Comparison of ENCODE assay signal across 8 cellular contexts in the genomic region with DNA sequence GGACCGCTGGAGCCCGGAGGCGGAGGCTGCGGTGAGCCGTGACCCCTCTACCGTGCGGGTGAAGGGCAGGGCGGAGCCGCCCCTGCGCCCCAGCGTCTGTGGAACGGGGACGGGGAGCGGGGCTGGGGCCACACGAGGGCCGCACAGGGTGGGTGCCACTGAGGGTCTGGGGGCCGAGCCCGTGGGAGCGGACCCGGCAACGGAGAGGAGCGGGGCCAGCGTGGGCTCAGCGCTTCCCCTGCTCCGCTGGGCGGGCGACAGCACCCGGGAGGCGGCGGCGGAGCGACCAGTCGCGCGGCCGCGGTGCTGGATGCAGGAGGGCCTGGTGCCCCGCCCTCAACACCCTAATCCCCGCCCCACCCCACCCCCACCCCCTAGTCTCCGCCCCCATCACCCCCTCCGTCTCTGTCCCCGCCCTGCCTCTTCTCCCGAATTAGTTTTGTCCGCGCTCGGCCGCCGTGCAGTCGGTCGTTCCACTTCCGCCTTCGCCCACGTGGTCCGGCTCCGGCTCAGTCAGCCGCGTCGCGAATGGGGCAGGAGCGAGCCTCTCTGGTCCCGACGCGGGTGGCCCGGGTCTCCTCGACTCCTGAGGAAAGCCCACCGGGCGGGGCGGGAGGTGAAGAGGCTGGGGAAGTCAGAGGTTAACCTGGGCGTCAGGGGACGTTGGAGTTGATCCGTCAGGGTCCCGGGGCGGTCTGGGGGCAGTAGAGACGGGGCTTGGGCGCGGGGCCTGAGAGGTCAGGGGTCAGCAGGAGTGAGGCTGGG. TPM values are rescaled to one million over a fixed set of nuclear protein-coding genes. Genes with fewer than 3 reads are reported as not detected.
DNase-seq lines count a peak whose midpoint lies in the region; ATAC-seq and TF ChIP-seq lines count a peak whose summit lies in the region.

Gene PUS1, plus strand, starts transcription at position 512 of the 765 bp plus-strand sequence. CDS start 447 bp downstream, outside the sequence.

- H3K4me1 Mint-ChIP-seq in GM23338: peaks cover 16% of the 10 kb centered on the region
- H3K4me1 Mint-ChIP-seq in activated T-helper 17 cell treated with anti-CD3 and anti-CD28 coated beads, Interleukin-2, amount 50 U/mL, for 72 hours: peaks cover 10% of the 10 kb centered on the region
- peaks cover 9 to 26% of the 10 kb centered on the region in 2 donors for H3K4me1 Mint-ChIP-seq in natural killer cell

- H3K9me3 Mint-ChIP-seq in GM23338 (peaks cover 16% of the 10 kb centered on the region), natural killer cell (no peaks in the 10 kb centered on the region)
- no peaks in the 10 kb centered on the region for H3K9me3 Mint-ChIP-seq in activated T-helper 17 cell treated with anti-CD3 and anti-CD28 coated beads, Interleukin-2, amount 50 U/mL, for 72 hours

- H3K36me3 Mint-ChIP-seq in GM23338 (ENCODE audit: low read depth) (peaks cover 44% of the 10 kb centered on the region), natural killer cell (no peaks in the 10 kb centered on the region)
- H3K36me3 Mint-ChIP-seq in activated T-helper 17 cell treated with anti-CD3 and anti-CD28 coated beads, Interleukin-2, amount 50 U/mL, for 72 hours (ENCODE audit: low read depth): peaks cover 45% of the 10 kb centered on the region

- DNase-seq in GM23338 (ENCODE audit: low spot score) (peak; percentile 96), LHCN-M2 (ENCODE audit: low read depth) (peak; percentile 92), RWPE1 (ENCODE audit: low spot score) (peak; percentile 98), fibroblast of mammary gland (ENCODE audit: low read depth) (peak; percentile 91), natural killer cell (peak; percentile 90)
- peak; percentile 88 to 94 (median 91) for DNase-seq in stimulated activated naive CD4-positive, alpha-beta T cell (lab: John Stamatoyannopoulos, UW)

- peak within 1 kb of the TSS; percentile 41 for H3K27ac ChIP-seq in DOHH2 (ENCODE audit: low read depth, low read length)
- H3K27ac ChIP-seq in GM23338 (ENCODE audit: low read depth): peak within 1 kb of the TSS; percentile 79; the same call in 1 of the 2 replicates
- peak within 1 kb of the TSS; percentile 79 for H3K27ac ChIP-seq in RWPE1

- CTCF ChIA-PET in RWPE1 (lab: Yijun Ruan, JAX): interaction anchor here (0.6 to 0.9 kb wide), 4 partner anchors 16 to 435 kb away, joined by 3 to 8 read pairs (median 4); no protein-coding TSS in a partner anchor

- H3K27me3 Mint-ChIP-seq in GM23338 (ENCODE audit: insufficient read depth, low read depth, poor library complexity) (peaks cover 18% of the 10 kb centered on the region), natural killer cell (ENCODE audit: low read depth in 2 of 2) (no peaks in the 10 kb centered on the region)
- no peaks in the 10 kb centered on the region for H3K27me3 Mint-ChIP-seq in activated T-helper 17 cell treated with anti-CD3 and anti-CD28 coated beads, Interleukin-2, amount 50 U/mL, for 72 hours

- H3K36me3 ChIP-seq in DOHH2 (ENCODE audit: control insufficient read depth, low read length) (peaks cover 39% of the 10 kb centered on the region), GM23338 (ENCODE audit: insufficient read depth) (peaks cover 27% of the 10 kb centered on the region)

- H3F3A ChIP-seq in DOHH2 (ENCODE audit: control insufficient read depth, insufficient read depth): peaks cover 11% of the 10 kb centered on the region
- 0 out of 2 replicates have a peak, but pooled peaks cover 13% of the 10 kb centered on the region for H3F3A ChIP-seq in GM23338 (replicated peaks; ENCODE audit: low read depth)

- H3K27me3 ChIP-seq in DOHH2 (ENCODE audit: control insufficient read depth, low read length) (peaks cover 17% of the 10 kb centered on the region), GM23338 (ENCODE audit: insufficient read depth) (no peaks in the 10 kb centered on the region)

- no peaks in the 10 kb centered on the region for H3K9me3 ChIP-seq in DOHH2 (ENCODE audit: control insufficient read depth, insufficient read depth, low read length)

- H3K27ac Mint-ChIP-seq in GM23338: peak within 1 kb of the TSS; percentile 98
- H3K27ac Mint-ChIP-seq in activated T-helper 17 cell treated with anti-CD3 and anti-CD28 coated beads, Interleukin-2, amount 50 U/mL, for 72 hours: peak within 1 kb of the TSS; percentile 87
- H3K27ac Mint-ChIP-seq in natural killer cell: peak within 1 kb of the TSS; percentile 83 to 95

- H2AFZ ChIP-seq in GM23338: peak within 1 kb of the TSS; percentile 92

- TF ChIP-seq CTCF in DOHH2 (IDR thresholded peaks at IDR 0.05; ENCODE audit: low read depth, low read length, poor library complexity, severe bottlenecking) (no peak), GM23338 (conservative IDR thresholded peaks at IDR 0.05; ENCODE audit: low read depth in 2 of 2) (no peak), RWPE1 (conservative IDR thresholded peaks at IDR 0.05; ENCODE audit: low read depth) (no peak), fibroblast of mammary gland (conservative IDR thresholded peaks at IDR 0.05; ENCODE audit: control insufficient read depth, insufficient read depth, low read depth, low read length) (no peak), natural killer cell (IDR thresholded peaks at IDR 0.05) (no peak)

- H3K4me3 ChIP-seq in DOHH2 (ENCODE audit: low read length): peak within 1 kb of the TSS; percentile 80
- peak within 1 kb of the TSS; percentile 95 for H3K4me3 ChIP-seq in GM23338
- peak within 1 kb of the TSS; percentile 89 for H3K4me3 ChIP-seq in fibroblast of mammary gland (ENCODE audit: control insufficient read depth, low read depth, low read length)

- H3K4me1 ChIP-seq in DOHH2 (ENCODE audit: control insufficient read depth, low read length): peaks cover 32% of the 10 kb centered on the region
- peaks cover 9% of the 10 kb centered on the region for H3K4me1 ChIP-seq in GM23338 (ENCODE audit: insufficient read depth)

- intact Hi-C loops in natural killer cell (cut with micrococcal nuclease): loop anchor here (1.0 kb wide), 2 partner anchors 20 to 33 kb away; partner anchors contain the start of gene EP400

- peak within 1 kb of the TSS; percentile 97 for H3K4me3 Mint-ChIP-seq in GM23338
- H3K4me3 Mint-ChIP-seq in activated T-helper 17 cell treated with anti-CD3 and anti-CD28 coated beads, Interleukin-2, amount 50 U/mL, for 72 hours: peak within 1 kb of the TSS; percentile 90
- H3K4me3 Mint-ChIP-seq in natural killer cell: peak within 1 kb of the TSS; percentile 97

- peak within 1 kb of the TSS; percentile 87 for H3K4me2 ChIP-seq in DOHH2 (ENCODE audit: low read length)
- H3K4me2 ChIP-seq in GM23338: peak within 1 kb of the TSS; percentile 93

- ATAC-seq in GM23338: peak; percentile 80
- peak; percentile 92 for ATAC-seq in activated T-helper 17 cell treated with anti-CD3 and anti-CD28 coated beads, Interleukin-2, amount 50 U/mL, for 72 hours (replicated peaks)
- ATAC-seq in natural killer cell: peak; percentile 87 to 95 (median 90)

- POLR2A ChIA-PET in RWPE1 (lab: Yijun Ruan, JAX; ENCODE audit: low non-redundant PET): no interaction called here

- H4K20me1 ChIP-seq in DOHH2 (ENCODE audit: control insufficient read depth, insufficient read depth, low read depth, low read length): peaks cover 15% of the 10 kb centered on the region; the same call in 1 of the 2 replicates
- peaks cover 4% of the 10 kb centered on the region; the same call in 1 of the 2 replicates for H4K20me1 ChIP-seq in GM23338 (replicated peaks; ENCODE audit: insufficient read depth)

- H3K9me2 ChIP-seq in DOHH2 (replicated peaks; ENCODE audit: control insufficient read depth, low read length) (no peaks in the 10 kb centered on the region), GM23338 (ENCODE audit: insufficient read depth) (no peaks in the 10 kb centered on the region)

- peaks cover 37% of the 10 kb centered on the region for H3K79me2 ChIP-seq in DOHH2 (ENCODE audit: control insufficient read depth, low read length)
- H3K79me2 ChIP-seq in GM23338 (replicated peaks; ENCODE audit: insufficient read depth): peaks cover 25% of the 10 kb centered on the region

TF ChIP-seq in GM23338, 12 proteins besides CTCF, POLR2A, EP300 and RAD21 (continues in another document):
- TF ChIP-seq NANOG (IDR thresholded peaks at IDR 0.05; ENCODE audit: borderline replicate concordance) (no peak), JUNB (IDR thresholded peaks at IDR 0.05; ENCODE audit: unreplicated experiment) (no peak)

RNA-seq across cellular contexts. Expression of gene PUS1, which starts in this region (rescaled TPM):
- 72.7 and 73.0 TPM in 2 replicates for total RNA-seq in GM23338 (2014; rRNA removed; shearing (Covaris generic))
- polyA plus RNA-seq in GM23338 (2016; fragmentation: Nextera tagmentation; extraction: Ambion mirVana): 52.4 and 59.3 TPM in 2 replicates
- total RNA-seq in LHCN-M2 (2014; rRNA removed) (13.3 and 17.7 TPM in 2 replicates), natural killer cell (10 to 100 TPM; 16.9 to 21.9 (median 20.6) TPM)
- 13.8 TPM for polyA plus RNA-seq in LHCN-M2 (2012)
- total RNA-seq in activated T-helper 17 cell treated with anti-CD3 and anti-CD28 coated beads, Interleukin-2, amount 50 U/mL, for 72 hours: 10 to 100 TPM; 31.5 to 75.2 TPM

Comparison
In these comparisons a context has a peak if more than half of its experiments do, and no peak if none do; other contexts are left out.
1. Peak in every context shown above with its lines: DNase-seq, ATAC-seq, H3K4me3 ChIP-seq and H3K27ac ChIP-seq.